ENCODE assay signal across 1 cellular context in genomic region chr2:42132966-42133641, GRCh38.
A peak's percentile ranks its signal among the peaks of the same experiment; 100 is the strongest.
TF ChIP-seq lines count a peak whose summit lies in the region.

No MANE protein-coding gene starts in this region.

TF ChIP-seq in GM12878, 131 proteins besides CTCF, POLR2A, EP300 and RAD21 (continued from another document):
- TF ChIP-seq TCF3 (IDR thresholded peaks at IDR 0.05; ENCODE audit: borderline replicate concordance, insufficient read depth, low read depth, low read length) = 0 out of 2 replicates have a peak, but pooled peaks have one; percentile 32
- TF ChIP-seq CHD2 (IDR thresholded peaks at IDR 0.05; ENCODE audit: borderline replicate concordance, low read depth, low read length) = no peak
- TF ChIP-seq ZNF384 (IDR thresholded peaks at IDR 0.05; ENCODE audit: borderline replicate concordance, low read depth, low read length) = no peak
- TF ChIP-seq BCL11A (IDR thresholded peaks at IDR 0.05; ENCODE audit: low read depth, low read length) = 0 out of 2 replicates have a peak, but pooled peaks have one; percentile 36
- no peak for TF ChIP-seq HDAC6 (IDR thresholded peaks at IDR 0.05; ENCODE audit: unreplicated experiment)
- TF ChIP-seq KLF5 (IDR thresholded peaks at IDR 0.05; ENCODE audit: partially characterized antibody) = no peak
- peak; percentile 50; the same call in 1 of the 2 replicates for TF ChIP-seq IKZF1 (conservative IDR thresholded peaks at IDR 0.05)
- TF ChIP-seq ATF7 (IDR thresholded peaks at IDR 0.05; ENCODE audit: low read depth) = 0 out of 2 replicates have a peak, but pooled peaks have one; percentile 26
- peak; percentile 26; the same call in 1 of the 2 replicates for TF ChIP-seq SPI1 (IDR thresholded peaks at IDR 0.05; ENCODE audit: borderline replicate concordance, insufficient read depth, low read depth, low read length)
- peak; percentile 33; the same call in 1 of the 2 replicates for TF ChIP-seq JUNB (IDR thresholded peaks at IDR 0.05)
- TF ChIP-seq, protein P1, sequence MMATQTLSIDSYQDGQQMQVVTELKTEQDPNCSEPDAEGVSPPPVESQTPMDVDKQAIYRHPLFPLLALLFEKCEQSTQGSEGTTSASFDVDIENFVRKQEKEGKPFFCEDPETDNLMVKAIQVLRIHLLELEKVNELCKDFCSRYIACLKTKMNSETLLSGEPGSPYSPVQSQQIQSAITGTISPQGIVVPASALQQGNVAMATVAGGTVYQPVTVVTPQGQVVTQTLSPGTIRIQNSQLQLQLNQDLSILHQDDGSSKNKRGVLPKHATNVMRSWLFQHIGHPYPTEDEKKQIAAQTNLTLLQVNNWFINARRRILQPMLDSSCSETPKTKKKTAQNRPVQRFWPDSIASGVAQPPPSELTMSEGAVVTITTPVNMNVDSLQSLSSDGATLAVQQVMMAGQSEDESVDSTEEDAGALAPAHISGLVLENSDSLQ (IDR thresholded peaks at IDR 0.05) = 0 out of 2 replicates have a peak, but pooled peaks have one; percentile 13
- TF ChIP-seq TCF12 (IDR thresholded peaks at IDR 0.05; ENCODE audit: low read depth, low read length) = no peak
- TF ChIP-seq MTA3 (IDR thresholded peaks at IDR 0.05; ENCODE audit: borderline replicate concordance, low read length) = no peak
- TF ChIP-seq YY1 (IDR thresholded peaks at IDR 0.05; ENCODE audit: low read depth, low read length) = peak; percentile 57; the same call in 1 of the 2 replicates
- TF ChIP-seq POU2F2 (IDR thresholded peaks at IDR 0.05; ENCODE audit: borderline replicate concordance, low read depth, low read length) = 0 out of 3 replicates have a peak, but pooled peaks have one; percentile 44
- no peak for TF ChIP-seq NKRF (conservative IDR thresholded peaks at IDR 0.05)
- TF ChIP-seq RFX5 (IDR thresholded peaks at IDR 0.05; ENCODE audit: low read depth, low read length) = no peak
- no peak for TF ChIP-seq CUX1 (IDR thresholded peaks at IDR 0.05; ENCODE audit: insufficient replicate concordance, low read depth, low read length)
- no peak for TF ChIP-seq CHD1 (IDR thresholded peaks at IDR 0.05; ENCODE audit: low read depth, low read length)
- TF ChIP-seq BCL3 (IDR thresholded peaks at IDR 0.05; ENCODE audit: borderline replicate concordance, insufficient read depth, low read depth, low read length, poor library complexity, severe bottlenecking) = no peak
- TF ChIP-seq, protein P2, sequence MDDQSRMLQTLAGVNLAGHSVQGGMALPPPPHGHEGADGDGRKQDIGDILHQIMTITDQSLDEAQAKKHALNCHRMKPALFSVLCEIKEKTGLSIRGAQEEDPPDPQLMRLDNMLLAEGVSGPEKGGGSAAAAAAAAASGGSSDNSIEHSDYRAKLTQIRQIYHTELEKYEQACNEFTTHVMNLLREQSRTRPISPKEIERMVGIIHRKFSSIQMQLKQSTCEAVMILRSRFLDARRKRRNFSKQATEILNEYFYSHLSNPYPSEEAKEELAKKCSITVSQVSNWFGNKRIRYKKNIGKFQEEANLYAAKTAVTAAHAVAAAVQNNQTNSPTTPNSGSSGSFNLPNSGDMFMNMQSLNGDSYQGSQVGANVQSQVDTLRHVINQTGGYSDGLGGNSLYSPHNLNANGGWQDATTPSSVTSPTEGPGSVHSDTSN (IDR thresholded peaks at IDR 0.05; ENCODE audit: insufficient replicate concordance, low read depth, low read length) = no peak
- TF ChIP-seq NBN (IDR thresholded peaks at IDR 0.05) = peak; percentile 38; the same call in 1 of the 2 replicates
- TF ChIP-seq NFYA (IDR thresholded peaks at IDR 0.05; ENCODE audit: borderline replicate concordance, low read depth, low read length) = no peak
- no peak for TF ChIP-seq GATAD2B (conservative IDR thresholded peaks at IDR 0.05; ENCODE audit: low read depth)
- peak; percentile 66 for TF ChIP-seq EED (IDR thresholded peaks at IDR 0.05; ENCODE audit: low read depth)
- peak in 1 of 2 experiments; percentile 54; a peak in 1 of 4 replicates for TF ChIP-seq ETV6 (conservative IDR thresholded peaks at IDR 0.05 in 1 of 2, IDR thresholded peaks at IDR 0.05 in 1 of 2; ENCODE audit: borderline replicate concordance in 1 of 2, low read depth in 1 of 2)
- TF ChIP-seq USF2 (IDR thresholded peaks at IDR 0.05; ENCODE audit: borderline replicate concordance, low read depth, low read length) = no peak
